Comparison of ENCODE assay signal across 9 cellular contexts in the genomic region with DNA sequence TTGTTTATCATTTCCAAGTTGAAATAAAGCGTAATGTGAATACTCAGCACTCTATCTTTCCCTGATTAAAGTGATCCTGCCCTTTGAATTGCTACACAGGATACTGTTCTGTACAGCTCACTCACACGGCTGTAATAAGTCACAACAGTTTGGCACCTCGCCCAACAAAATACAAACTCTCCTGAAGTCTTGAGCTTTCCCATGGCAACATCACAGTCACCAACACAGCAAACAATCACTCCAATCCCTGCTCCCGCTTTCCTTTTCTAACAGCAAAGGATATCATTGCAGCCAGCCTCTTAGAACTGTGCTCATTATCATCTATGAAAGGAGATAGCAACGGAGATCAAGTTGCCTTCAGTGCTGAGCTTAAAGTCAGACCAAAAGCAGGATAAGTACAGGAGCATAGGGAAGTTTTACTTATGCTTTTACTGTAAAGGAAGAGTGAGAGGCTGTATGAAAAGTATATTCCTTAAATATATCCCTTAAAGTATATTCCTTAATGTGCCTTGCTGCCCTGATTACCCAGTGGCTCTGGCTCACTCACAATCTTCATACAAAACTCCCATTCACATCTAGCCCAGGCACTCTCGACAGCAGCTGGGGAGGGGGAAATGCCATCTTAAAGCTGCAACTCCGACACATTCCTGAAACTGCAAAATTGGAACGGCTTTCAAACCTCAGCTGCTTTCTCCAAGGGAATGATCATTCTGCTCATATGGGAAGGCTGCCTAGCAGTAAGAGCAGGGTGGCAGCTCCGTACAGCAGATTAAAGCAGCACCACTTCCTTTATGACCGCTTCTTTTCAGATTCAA. TPM values are rescaled to one million over a fixed set of nuclear protein-coding genes. Genes with fewer than 3 reads are reported as not detected.
DNase-seq lines count a peak whose midpoint lies in the region; ATAC-seq and TF ChIP-seq lines count a peak whose summit lies in the region.
"Had no signal": no experiment of that assay in that cellular context is flagged by ENCODE, and none has a peak within 500 bp of the region (broad histone marks: within the 10 kb centered on the region; RNA-seq: fewer than 3 reads in every experiment).

No MANE protein-coding gene starts in this region.

- H4K20me1 ChIP-seq in OCI-LY1 (ENCODE audit: insufficient read depth, low read length), result no peaks in the 10 kb centered on the region

- H3K27me3 Mint-ChIP-seq in activated CD4-positive, alpha-beta T cell treated with anti-CD3 and anti-CD28 coated beads, Interleukin-2, amount 10 ng/mL, durations not matched to agents 7 days and 5 days, result no peaks in the 10 kb centered on the region

- H3K9me3 Mint-ChIP-seq in activated CD4-positive, alpha-beta T cell treated with anti-CD3 and anti-CD28 coated beads, Interleukin-2, amount 10 ng/mL, durations not matched to agents 7 days and 5 days, result no peaks in the 10 kb centered on the region
- no peaks in the 10 kb centered on the region for H3K9me3 Mint-ChIP-seq in stimulated activated effector memory CD8-positive, alpha-beta T cell treated with anti-CD3 and anti-CD28 coated beads, Interleukin-12 subunit alpha, Interleukin-12 subunit beta, amount 100 ng/mL, for 72 hours

- H3K4me3 Mint-ChIP-seq in activated CD4-positive, alpha-beta T cell treated with anti-CD3 and anti-CD28 coated beads, Interleukin-2, amount 10 ng/mL, durations not matched to agents 7 days and 5 days, result peak overlapping the region; percentile 15
- no peak overlapping the region for H3K4me3 Mint-ChIP-seq in stimulated activated effector memory CD8-positive, alpha-beta T cell treated with anti-CD3 and anti-CD28 coated beads, Interleukin-12 subunit alpha, Interleukin-12 subunit beta, amount 100 ng/mL, for 72 hours

- no peaks in the 10 kb centered on the region for H3K79me2 ChIP-seq in OCI-LY1 (ENCODE audit: insufficient read depth, low read length)

- no peak for ATAC-seq in stimulated activated effector memory CD8-positive, alpha-beta T cell treated with anti-CD3 and anti-CD28 coated beads, Interleukin-12 subunit alpha, Interleukin-12 subunit beta, amount 100 ng/mL, for 72 hours

- POLR2A ChIA-PET in activated CD4-positive, alpha-beta T cell treated with anti-CD3 and anti-CD28 coated beads, Interleukin-2, amount 10 ng/mL, durations not matched to agents 7 days and 5 days (lab: Charles Lee), result no interaction called here

- H3F3A ChIP-seq in OCI-LY1 (ENCODE audit: insufficient read depth, low read length), result no peaks in the 10 kb centered on the region

- DNase-seq in activated CD4-positive, alpha-beta T cell treated with anti-CD3 and anti-CD28 coated beads, Interleukin-2, amount 10 ng/mL, durations not matched to agents 7 days and 5 days, result no peak
- DNase-seq in activated CD4-positive, alpha-beta T cell treated with anti-CD3 and anti-CD28 coated beads, Interleukin-2, amount 50 U/mL, for 48 hours, result no peak
- DNase-seq in choroid plexus epithelial cell (ENCODE audit: low read depth) (peak; percentile 99), AML-193 (lab: John Stamatoyannopoulos, UW) (no peak)
- DNase-seq in stimulated activated effector memory CD8-positive, alpha-beta T cell treated with anti-CD3 and anti-CD28 coated beads, Interleukin-12 subunit alpha, Interleukin-12 subunit beta, amount 100 ng/mL, for 72 hours (ENCODE audit: low spot score in 2 of 2), result no peak
- no peak for DNase-seq in activated CD8-positive, alpha-beta memory T cell treated with anti-CD3 and anti-CD28 coated beads for 24 hours
- DNase-seq: DND-41 had no signal

- no peaks in the 10 kb centered on the region for H3K27me3 ChIP-seq in OCI-LY1 (ENCODE audit: insufficient read depth, low read length)
- H3K27me3 ChIP-seq in layer of hippocampus (ENCODE audit: control insufficient read depth, insufficient read depth, low read length), result no peaks in the 10 kb centered on the region

- H3K4me1 Mint-ChIP-seq in activated CD4-positive, alpha-beta T cell treated with anti-CD3 and anti-CD28 coated beads, Interleukin-2, amount 10 ng/mL, durations not matched to agents 7 days and 5 days, result peaks cover 48% of the 10 kb centered on the region
- H3K4me1 Mint-ChIP-seq in stimulated activated effector memory CD8-positive, alpha-beta T cell treated with anti-CD3 and anti-CD28 coated beads, Interleukin-12 subunit alpha, Interleukin-12 subunit beta, amount 100 ng/mL, for 72 hours, result peaks cover 32% of the 10 kb centered on the region

- no peaks in the 10 kb centered on the region for H3K36me3 ChIP-seq in OCI-LY1 (ENCODE audit: insufficient read depth, low read length)

- no peaks in the 10 kb centered on the region for H3K9me2 ChIP-seq in OCI-LY1 (ENCODE audit: low read depth, low read length)

- H3K4me2 ChIP-seq in OCI-LY1 (ENCODE audit: low read length), result peak overlapping the region; percentile 26; the same call in 1 of the 2 replicates

- no peak overlapping the region for H3K9ac ChIP-seq in OCI-LY1 (ENCODE audit: low read length)

- CTCF ChIA-PET in activated CD4-positive, alpha-beta T cell treated with anti-CD3 and anti-CD28 coated beads, Interleukin-2, amount 10 ng/mL, durations not matched to agents 7 days and 5 days (lab: Charles Lee), result interaction anchor here (1.2 to 1.5 kb wide), 2 partner anchors 36 to 62 kb away, joined by 3 to 5 read pairs; partner anchors contain the start of gene MAML2

- TF ChIP-seq CTCF in OCI-LY1 (IDR thresholded peaks at IDR 0.05; ENCODE audit: low read length) (no peak), choroid plexus epithelial cell (conservative IDR thresholded peaks at IDR 0.05; ENCODE audit: low read depth, low read length) (no peak)

- peaks cover 15% of the 10 kb centered on the region for H3K4me1 ChIP-seq in OCI-LY1 (ENCODE audit: insufficient read depth, low read length, severe bottlenecking)

- no peaks in the 10 kb centered on the region for H3K9me3 ChIP-seq in OCI-LY1 (ENCODE audit: low read length)

- no peak overlapping the region for H2AFZ ChIP-seq in OCI-LY1 (ENCODE audit: low read length)

- H3K27ac Mint-ChIP-seq in activated CD4-positive, alpha-beta T cell treated with anti-CD3 and anti-CD28 coated beads, Interleukin-2, amount 10 ng/mL, durations not matched to agents 7 days and 5 days, result peak overlapping the region; percentile 36
- peak overlapping the region; percentile 3 for H3K27ac Mint-ChIP-seq in stimulated activated effector memory CD8-positive, alpha-beta T cell treated with anti-CD3 and anti-CD28 coated beads, Interleukin-12 subunit alpha, Interleukin-12 subunit beta, amount 100 ng/mL, for 72 hours

- H3K4me3 ChIP-seq in OCI-LY1 (ENCODE audit: low read depth, low read length, poor library complexity, severe bottlenecking) (no peak overlapping the region), choroid plexus epithelial cell (ENCODE audit: low read depth, low read length) (peak overlapping the region; percentile 30)

- H3K27ac ChIP-seq in OCI-LY1 (ENCODE audit: low read depth, low read length, poor library complexity, severe bottlenecking) (no peak overlapping the region), layer of hippocampus (ENCODE audit: low read depth, low read length) (peak overlapping the region; percentile 60)

- H3K36me3 Mint-ChIP-seq in activated CD4-positive, alpha-beta T cell treated with anti-CD3 and anti-CD28 coated beads, Interleukin-2, amount 10 ng/mL, durations not matched to agents 7 days and 5 days (ENCODE audit: low read depth), result peaks cover 21% of the 10 kb centered on the region
- H3K36me3 Mint-ChIP-seq in stimulated activated effector memory CD8-positive, alpha-beta T cell treated with anti-CD3 and anti-CD28 coated beads, Interleukin-12 subunit alpha, Interleukin-12 subunit beta, amount 100 ng/mL, for 72 hours, result no peaks in the 10 kb centered on the region

RNA-seq across cellular contexts. Expression of gene MAML2, which starts 35.9 kb away (rescaled TPM):
- total RNA-seq in activated CD4-positive, alpha-beta T cell treated with anti-CD3 and anti-CD28 coated beads, Interleukin-2, amount 10 ng/mL, durations not matched to agents 7 days and 5 days, result 10 to 100 TPM; 23.4 to 27.2 TPM
